ENCODE assay signal across 18 cellular contexts in the genomic region with DNA sequence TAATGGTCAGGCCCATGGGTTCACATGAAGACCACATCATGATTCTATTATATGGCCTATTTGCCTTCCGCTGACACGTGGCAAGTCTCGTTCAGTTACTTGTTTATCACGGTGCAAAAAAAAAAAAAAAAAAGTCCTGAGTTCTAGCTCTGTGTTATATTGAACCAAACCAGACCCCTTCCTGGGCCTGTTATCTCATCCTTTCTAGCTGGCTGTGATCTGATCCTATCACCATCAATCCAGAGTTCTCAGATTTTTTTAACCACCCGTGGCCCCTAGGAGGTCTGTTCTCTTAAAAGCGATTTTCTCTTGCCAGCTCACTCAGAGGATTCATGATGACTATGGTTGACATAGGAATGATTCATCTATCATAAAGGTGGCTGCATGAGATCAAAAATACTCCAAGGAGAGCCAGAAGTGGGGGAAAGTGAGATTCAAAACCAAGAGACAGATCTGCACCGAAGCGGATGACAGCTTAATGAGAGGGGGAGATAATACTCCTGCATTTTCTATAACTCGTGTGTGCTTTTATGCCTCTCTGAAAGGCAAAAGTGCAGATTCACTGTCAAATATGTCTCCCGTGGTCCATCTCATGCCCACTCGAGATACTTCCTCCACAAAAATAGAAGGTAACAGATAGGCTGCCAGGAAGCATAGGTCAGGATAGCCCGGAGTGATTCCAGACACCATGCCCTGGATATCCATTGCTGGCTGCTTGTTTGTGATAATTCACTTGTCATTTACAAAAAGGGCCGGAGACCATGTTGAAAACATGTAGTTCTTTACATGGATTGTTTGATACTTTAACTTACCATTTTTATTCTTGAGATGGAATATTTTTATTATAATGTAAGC.
"Had no signal": no experiment of that assay in that cellular context is flagged by ENCODE, and none has a peak within 500 bp of the region (broad histone marks: within the 10 kb centered on the region; RNA-seq: fewer than 3 reads in every experiment).

No MANE protein-coding gene starts in this region.

- H3K4me2 ChIP-seq: PC-9 had no signal

- H3K27ac ChIP-seq: brain microvascular endothelial cell, PC-9 had no signal

- ATAC-seq: activated CD4-positive, CD25-positive, alpha-beta regulatory T cell treated with anti-CD3 and anti-CD28 coated beads, Interleukin-2, amount 50 U/mL, for 24 hours; activated CD8-positive, alpha-beta T cell treated with anti-CD3 and anti-CD28 coated beads for 36 hours; activated T-cell treated with anti-CD3 and anti-CD28 coated beads, Interleukin-2, amount 50 U/mL, for 72 hours had no signal

- H3K4me3 ChIP-seq: PC-9 had no signal

- H3K27me3 ChIP-seq: brain microvascular endothelial cell had no signal

- DNase-seq: activated CD4-positive, alpha-beta T cell treated with anti-CD3 and anti-CD28 coated beads for 4 hours; activated CD8-positive, alpha-beta memory T cell treated with anti-CD3 and anti-CD28 coated beads, Interleukin-2, amount 50 U/mL, for 4 hours; activated CD8-positive, alpha-beta T cell treated with anti-CD3 and anti-CD28 coated beads for 36 hours; activated gamma-delta T cell treated with Interleukin-2 at 50 U/mL for 16 hours; activated naive CD4-positive, alpha-beta T cell treated with anti-CD3 and anti-CD28 coated beads, Interleukin-2, amount 10 ng/mL, durations not matched to agents 7 days and 5 days; activated naive CD8-positive, alpha-beta T cell treated with anti-CD3 and anti-CD28 coated beads for 36 hours; activated T-cell treated with anti-CD3 and anti-CD28 coated beads, Interleukin-2, amount 50 U/mL, for 72 hours; brain microvascular endothelial cell; IMR-90; Kasumi-1; KBM-7; NCI-H146; NCI-H187 treated with DMSO at 0.1 percent for 48 hours; NCI-H2171; NCI-H345; NCI-H510A treated with DMSO at 0.1 percent for 48 hours; PC-9 had no signal

- H2AFZ ChIP-seq: PC-9 had no signal

- H3K36me3 ChIP-seq: brain microvascular endothelial cell had no signal
